9 cellular contexts compared by ENCODE assay signal in genomic region chr2:85259101-85259590, GRCh38.
DNase-seq lines count a peak whose midpoint lies in the region; ATAC-seq and TF ChIP-seq lines count a peak whose summit lies in the region.
"Had no signal": no experiment of that assay in that cellular context is flagged by ENCODE, and none has a peak within 500 bp of the region (broad histone marks: within the 10 kb centered on the region; RNA-seq: fewer than 3 reads in every experiment).

No MANE protein-coding gene starts in this region.

- H3K9me3 ChIP-seq in ectodermal cell (ENCODE audit: control insufficient read depth, low read length) (no peaks in the 10 kb centered on the region), left lung (no peaks in the 10 kb centered on the region), tibial nerve (no peaks in the 10 kb centered on the region)

- TF ChIP-seq POLR2A in tibial nerve (IDR thresholded peaks at IDR 0.05) = no peak

- ATAC-seq in left lung = peak; percentile 30
- no peak for ATAC-seq in SK-N-SH treated with all-trans-retinoic acid at 6 μM for 48 hours

- no peaks in the 10 kb centered on the region for H3K36me3 ChIP-seq in ectodermal cell (ENCODE audit: control insufficient read depth, insufficient read depth, low read length)
- no peaks in the 10 kb centered on the region for H3K36me3 ChIP-seq in left lung
- H3K36me3 ChIP-seq in tibial nerve = no peaks in the 10 kb centered on the region

- H3K27ac ChIP-seq in ectodermal cell (ENCODE audit: insufficient read depth, low read depth, low read length, poor library complexity, severe bottlenecking) (peak overlapping the region; percentile 83), left lung (peak overlapping the region; percentile 40 to 49), tibial nerve (peak overlapping the region; percentile 47 to 81 (median 74))

- peaks cover 58% of the 10 kb centered on the region for H3K4me1 ChIP-seq in ectodermal cell (ENCODE audit: control insufficient read depth, insufficient read depth, low read length)
- peaks cover 14 to 36% of the 10 kb centered on the region in 2 donors for H3K4me1 ChIP-seq in left lung
- peaks cover 0 to 73% (median 48%) of the 10 kb centered on the region in 4 donors for H3K4me1 ChIP-seq in tibial nerve

- TF ChIP-seq CTCF in left lung (IDR thresholded peaks at IDR 0.05) (no peak), tibial nerve (IDR thresholded peaks at IDR 0.05) (no peak)

- H3K4me3 ChIP-seq in ectodermal cell (ENCODE audit: insufficient read depth, low read depth, low read length) = no peak overlapping the region
- H3K4me3 ChIP-seq in left lung = no peak overlapping the region
- no peak overlapping the region for H3K4me3 ChIP-seq in tibial nerve

- WGBS in ectodermal cell, 2 experiments = 22 to 24% methylated on average over 10 to 11 of the region's 11 CpGs
- WGBS in tibial nerve, 2 donors = 15 to 28% methylated on average over 11 of the region's 11 CpGs

- peak in 1 of 2 donors; percentile 16 for TF ChIP-seq EP300 in tibial nerve (IDR thresholded peaks at IDR 0.05)

- intact Hi-C loops in left lung (cut with DNase I) = no loop called here

- H3K27me3 ChIP-seq in ectodermal cell (ENCODE audit: control insufficient read depth, insufficient read depth, low read length, poor library complexity, severe bottlenecking) (no peaks in the 10 kb centered on the region), left lung (no peaks in the 10 kb centered on the region), tibial nerve (no peaks in the 10 kb centered on the region)

- peak; percentile 33 for DNase-seq in HuH-7.5 (ENCODE audit: low spot score)
- no peak for DNase-seq in left lung
- DNase-seq in tibial nerve (ENCODE audit: low spot score in 2 of 2) = peak in 1 of 2 donors; percentile 29
- DNase-seq in stimulated activated CD4-positive, alpha-beta T cell treated with anti-CD3 and anti-CD28 coated beads, Interleukin-2, amount 100 ng/mL, for 48 hours = no peak
- DNase-seq in NCI-H2107 (lab: John Stamatoyannopoulos, UW) = no peak
- DNase-seq: activated CD4-positive, alpha-beta T cell treated with anti-CD3 and anti-CD28 coated beads, Interleukin-2, amount 50 U/mL, for 4 hours; MV-4-11 had no signal

TF ChIP-seq in SK-N-SH treated with all-trans-retinoic acid at 6 μM for 48 hours, 23 proteins besides CTCF, POLR2A, EP300 and RAD21:
- TF ChIP-seq, protein P1, sequence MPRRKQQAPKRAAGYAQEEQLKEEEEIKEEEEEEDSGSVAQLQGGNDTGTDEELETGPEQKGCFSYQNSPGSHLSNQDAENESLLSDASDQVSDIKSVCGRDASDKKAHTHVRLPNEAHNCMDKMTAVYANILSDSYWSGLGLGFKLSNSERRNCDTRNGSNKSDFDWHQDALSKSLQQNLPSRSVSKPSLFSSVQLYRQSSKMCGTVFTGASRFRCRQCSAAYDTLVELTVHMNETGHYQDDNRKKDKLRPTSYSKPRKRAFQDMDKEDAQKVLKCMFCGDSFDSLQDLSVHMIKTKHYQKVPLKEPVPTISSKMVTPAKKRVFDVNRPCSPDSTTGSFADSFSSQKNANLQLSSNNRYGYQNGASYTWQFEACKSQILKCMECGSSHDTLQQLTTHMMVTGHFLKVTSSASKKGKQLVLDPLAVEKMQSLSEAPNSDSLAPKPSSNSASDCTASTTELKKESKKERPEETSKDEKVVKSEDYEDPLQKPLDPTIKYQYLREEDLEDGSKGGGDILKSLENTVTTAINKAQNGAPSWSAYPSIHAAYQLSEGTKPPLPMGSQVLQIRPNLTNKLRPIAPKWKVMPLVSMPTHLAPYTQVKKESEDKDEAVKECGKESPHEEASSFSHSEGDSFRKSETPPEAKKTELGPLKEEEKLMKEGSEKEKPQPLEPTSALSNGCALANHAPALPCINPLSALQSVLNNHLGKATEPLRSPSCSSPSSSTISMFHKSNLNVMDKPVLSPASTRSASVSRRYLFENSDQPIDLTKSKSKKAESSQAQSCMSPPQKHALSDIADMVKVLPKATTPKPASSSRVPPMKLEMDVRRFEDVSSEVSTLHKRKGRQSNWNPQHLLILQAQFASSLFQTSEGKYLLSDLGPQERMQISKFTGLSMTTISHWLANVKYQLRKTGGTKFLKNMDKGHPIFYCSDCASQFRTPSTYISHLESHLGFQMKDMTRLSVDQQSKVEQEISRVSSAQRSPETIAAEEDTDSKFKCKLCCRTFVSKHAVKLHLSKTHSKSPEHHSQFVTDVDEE (CRISPR knock-in tag; IDR thresholded peaks at IDR 0.05) = no peak
- TF ChIP-seq ESRRG (CRISPR knock-in tag; IDR thresholded peaks at IDR 0.05) (no peak), CSRNP3 (CRISPR knock-in tag; IDR thresholded peaks at IDR 0.05) (no peak), ISL1 (CRISPR knock-in tag; IDR thresholded peaks at IDR 0.05) (no peak), ZNF70 (CRISPR knock-in tag; IDR thresholded peaks at IDR 0.05) (no peak), PATZ1 (CRISPR knock-in tag; IDR thresholded peaks at IDR 0.05; ENCODE audit: borderline replicate concordance) (no peak)
